Comparison of ENCODE assay signal across 13 cellular contexts in genomic region chr12:26713885-26714383, GRCh38.
DNase-seq lines count a peak whose midpoint lies in the region; ATAC-seq, FAIRE-seq and TF ChIP-seq lines count a peak whose summit lies in the region.
"Had no signal": no experiment of that assay in that cellular context is flagged by ENCODE, and none has a peak within 500 bp of the region (broad histone marks: within the 10 kb centered on the region; RNA-seq: fewer than 3 reads in every experiment).

No MANE protein-coding gene starts in this region.

- intact Hi-C loops in left ventricle myocardium superior (cut with micrococcal nuclease): no loop called here
- intact Hi-C loops in Calu3 (cut with micrococcal nuclease; ENCODE audit: unreplicated experiment): no loop called here

- H3K4me3 Mint-ChIP-seq in Calu3 (ENCODE audit: low read depth, unreplicated experiment): no peak overlapping the region
- H3K4me3 Mint-ChIP-seq: naive thymus-derived CD4-positive, alpha-beta T cell; stimulated activated effector memory CD8-positive, alpha-beta T cell treated with anti-CD3 and anti-CD28 coated beads, Interleukin-12 subunit alpha, Interleukin-12 subunit beta, amount 100 ng/mL, for 72 hours had no signal

- TF ChIP-seq POLR2A in GM12892 (IDR thresholded peaks at IDR 0.05; ENCODE audit: low read depth, low read length): no peak

- ATAC-seq in GM19395 (IDR thresholded peaks at IDR 0.05; ENCODE audit: unreplicated experiment) (peak; percentile 79), HG02798 (IDR thresholded peaks at IDR 0.05; ENCODE audit: poor library complexity, unreplicated experiment) (peak; percentile 78), HG03565 (IDR thresholded peaks at IDR 0.05; ENCODE audit: unreplicated experiment) (peak; percentile 73), left ventricle myocardium superior (no peak)
- ATAC-seq: naive thymus-derived CD4-positive, alpha-beta T cell; stimulated activated effector memory CD8-positive, alpha-beta T cell treated with anti-CD3 and anti-CD28 coated beads, Interleukin-12 subunit alpha, Interleukin-12 subunit beta, amount 100 ng/mL, for 72 hours had no signal

- TF ChIP-seq CTCF in Calu3 (IDR thresholded peaks at IDR 0.05; ENCODE audit: unreplicated experiment): no peak

- no peaks in the 10 kb centered on the region for H3K4me1 Mint-ChIP-seq in Calu3 (ENCODE audit: low read depth, unreplicated experiment)
- H3K4me1 Mint-ChIP-seq: naive thymus-derived CD4-positive, alpha-beta T cell had no signal

- CTCF ChIA-PET in Calu3 (lab: Charles Lee): no interaction called here

- H3K27ac Mint-ChIP-seq in Calu3 (ENCODE audit: unreplicated experiment): no peak overlapping the region
- H3K27ac Mint-ChIP-seq: naive thymus-derived CD4-positive, alpha-beta T cell; stimulated activated effector memory CD8-positive, alpha-beta T cell treated with anti-CD3 and anti-CD28 coated beads, Interleukin-12 subunit alpha, Interleukin-12 subunit beta, amount 100 ng/mL, for 72 hours had no signal

- peak; percentile 87 for FAIRE-seq in GM12892 (lab: Jason Lieb, UNC)

- DNase-seq in GM12892 (ENCODE audit: insufficient read length): no peak
- no peak for DNase-seq in left ventricle myocardium superior
- no peak for DNase-seq in inferior parietal cortex (ENCODE audit: extremely low spot score)
- DNase-seq in Calu3: no peak
- no peak for DNase-seq in NCI-H1930 (lab: John Stamatoyannopoulos, UW)
- DNase-seq: AML-193; naive thymus-derived CD4-positive, alpha-beta T cell; NCI-H1092 treated with DMSO at 0.1 percent for 48 hours; T-helper 2 cell had no signal

- no peaks in the 10 kb centered on the region for H3K36me3 Mint-ChIP-seq in Calu3 (ENCODE audit: insufficient read depth, unreplicated experiment)

- peaks cover 20% of the 10 kb centered on the region for H3K27me3 Mint-ChIP-seq in Calu3 (ENCODE audit: unreplicated experiment)
- H3K27me3 Mint-ChIP-seq: naive thymus-derived CD4-positive, alpha-beta T cell had no signal

- no TSS peak for BruUV-seq in Calu3 (replicated peaks; lab: Mats Ljungman, UMichigan)

- H3K9me3 Mint-ChIP-seq in Calu3 (ENCODE audit: low read depth, unreplicated experiment): no peaks in the 10 kb centered on the region
- H3K9me3 Mint-ChIP-seq: naive thymus-derived CD4-positive, alpha-beta T cell; stimulated activated effector memory CD8-positive, alpha-beta T cell treated with anti-CD3 and anti-CD28 coated beads, Interleukin-12 subunit alpha, Interleukin-12 subunit beta, amount 100 ng/mL, for 72 hours had no signal
